ENCODE assay signal across 9 cellular contexts in the genomic region with DNA sequence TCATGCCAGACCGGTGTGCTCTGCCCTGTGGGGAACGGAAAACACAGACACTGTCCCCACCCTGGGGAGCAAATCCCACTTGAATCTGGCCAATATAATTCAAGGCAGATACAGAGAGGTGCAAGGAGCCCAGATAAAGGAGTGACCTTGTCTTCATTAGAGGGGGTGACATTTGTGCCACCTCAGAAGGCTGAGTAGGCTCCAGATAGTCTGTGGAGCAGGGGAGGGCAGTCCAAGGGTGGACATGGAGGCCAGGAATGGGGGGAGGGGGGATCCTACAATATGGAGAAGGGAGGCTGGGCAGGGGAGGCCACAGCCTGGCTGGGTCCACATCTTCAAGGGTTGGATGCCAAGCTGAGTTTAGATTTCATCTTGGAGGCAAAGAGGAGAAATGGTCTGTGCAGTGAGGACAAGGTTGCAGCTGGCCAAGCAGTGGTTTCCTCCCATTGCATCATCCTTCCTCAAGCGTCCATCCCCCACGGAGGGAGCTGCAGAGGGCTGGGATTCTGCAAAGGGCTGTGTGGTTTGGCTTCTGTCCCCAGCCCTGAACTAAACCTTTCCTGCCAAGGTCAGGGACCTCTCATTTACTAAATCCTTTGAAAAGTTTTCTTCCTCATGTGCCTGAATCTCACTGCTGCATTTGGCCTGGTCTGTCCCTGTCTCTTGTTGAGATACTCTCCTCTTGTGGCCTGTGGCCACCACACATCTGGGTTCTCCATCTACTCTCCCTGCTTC.
DNase-seq lines count a peak whose midpoint lies in the region; ATAC-seq and TF ChIP-seq lines count a peak whose summit lies in the region.
"Had no signal": no experiment of that assay in that cellular context is flagged by ENCODE, and none has a peak within 500 bp of the region (broad histone marks: within the 10 kb centered on the region; RNA-seq: fewer than 3 reads in every experiment).

No MANE protein-coding gene starts in this region.

- peaks cover 15% of the 10 kb centered on the region for H3K27me3 Mint-ChIP-seq in HFFc6 (ENCODE audit: insufficient read depth)
- H3K27me3 Mint-ChIP-seq in stimulated activated memory B cell treated with anti-CD40 and anti-IgM and Interleukin-4, amounts not matched to agents 10 μg/mL and 1 μg/mL and 100 μg/mL, for 72 hours = peaks cover 32% of the 10 kb centered on the region
- H3K27me3 Mint-ChIP-seq in natural killer cell (ENCODE audit: low read depth in 2 of 2) = peaks cover 16 to 25% of the 10 kb centered on the region in 2 donors

- no peaks in the 10 kb centered on the region for H3K36me3 Mint-ChIP-seq in HFFc6 (ENCODE audit: low read depth)
- H3K36me3 Mint-ChIP-seq in stimulated activated memory B cell treated with anti-CD40 and anti-IgM and Interleukin-4, amounts not matched to agents 10 μg/mL and 1 μg/mL and 100 μg/mL, for 72 hours = no peaks in the 10 kb centered on the region
- H3K36me3 Mint-ChIP-seq in natural killer cell = no peaks in the 10 kb centered on the region

- DNase-seq in HFFc6 = peak; percentile 52
- peak; percentile 82 for DNase-seq in SW480 (ENCODE audit: low spot score)
- DNase-seq in cardiac septum (ENCODE audit: low spot score) = peak; percentile 92
- DNase-seq in activated CD4-positive, alpha-beta T cell treated with anti-CD3 and anti-CD28 coated beads, Interleukin-2, amount 50 U/mL, for 4 hours = no peak
- no peak for DNase-seq in activated T-cell treated with anti-CD3 and anti-CD28 coated beads for 4 hours
- DNase-seq in cerebellar nuclear complex (lab: John Stamatoyannopoulos, UW) = no peak
- DNase-seq in natural killer cell = no peak
- DNase-seq: activated naive CD8-positive, alpha-beta T cell treated with anti-CD3 and anti-CD28 coated beads, Interleukin-2, amount 10 ng/mL, durations not matched to agents 7 days and 5 days had no signal

- TF ChIP-seq CTCF in HFFc6 (IDR thresholded peaks at IDR 0.05) = no peak
- TF ChIP-seq CTCF in natural killer cell (IDR thresholded peaks at IDR 0.05) = no peak

- H3K4me3 Mint-ChIP-seq in HFFc6 (peak overlapping the region; percentile 0; the same call in 1 of the 2 replicates), natural killer cell (no peak overlapping the region)
- H3K4me3 Mint-ChIP-seq in stimulated activated memory B cell treated with anti-CD40 and anti-IgM and Interleukin-4, amounts not matched to agents 10 μg/mL and 1 μg/mL and 100 μg/mL, for 72 hours = no peak overlapping the region
- H3K4me3 Mint-ChIP-seq: activated naive CD8-positive, alpha-beta T cell treated with anti-CD3 and anti-CD28 coated beads, Interleukin-2, amount 10 ng/mL, durations not matched to agents 7 days and 5 days had no signal

- H3K4me1 Mint-ChIP-seq in HFFc6 (ENCODE audit: low read depth) = peaks cover 47% of the 10 kb centered on the region
- no peaks in the 10 kb centered on the region for H3K4me1 Mint-ChIP-seq in stimulated activated memory B cell treated with anti-CD40 and anti-IgM and Interleukin-4, amounts not matched to agents 10 μg/mL and 1 μg/mL and 100 μg/mL, for 72 hours
- H3K4me1 Mint-ChIP-seq in natural killer cell = no peaks in the 10 kb centered on the region

- no peaks in the 10 kb centered on the region for H3K9me3 Mint-ChIP-seq in HFFc6
- no peaks in the 10 kb centered on the region for H3K9me3 Mint-ChIP-seq in stimulated activated memory B cell treated with anti-CD40 and anti-IgM and Interleukin-4, amounts not matched to agents 10 μg/mL and 1 μg/mL and 100 μg/mL, for 72 hours
- no peaks in the 10 kb centered on the region for H3K9me3 Mint-ChIP-seq in natural killer cell
- H3K9me3 Mint-ChIP-seq: activated naive CD8-positive, alpha-beta T cell treated with anti-CD3 and anti-CD28 coated beads, Interleukin-2, amount 10 ng/mL, durations not matched to agents 7 days and 5 days had no signal

- H3K27ac Mint-ChIP-seq in HFFc6 (peak overlapping the region; percentile 68), natural killer cell (no peak overlapping the region)
- H3K27ac Mint-ChIP-seq in stimulated activated memory B cell treated with anti-CD40 and anti-IgM and Interleukin-4, amounts not matched to agents 10 μg/mL and 1 μg/mL and 100 μg/mL, for 72 hours = no peak overlapping the region
- H3K27ac Mint-ChIP-seq: activated naive CD8-positive, alpha-beta T cell treated with anti-CD3 and anti-CD28 coated beads, Interleukin-2, amount 10 ng/mL, durations not matched to agents 7 days and 5 days had no signal

- ATAC-seq in stimulated activated memory B cell treated with anti-CD40 and anti-IgM and Interleukin-4, amounts not matched to agents 10 μg/mL and 1 μg/mL and 100 μg/mL, for 72 hours = peak; percentile 35
- no peak for ATAC-seq in natural killer cell

- intact Hi-C loops in cardiac septum (cut with DNase I) (no loop called here), natural killer cell (cut with micrococcal nuclease) (no loop called here)

Comparison
In these comparisons a context has a peak if more than half of its experiments do, and no peak if none do; other contexts are left out.
1. DNase-seq: peak in HFFc6 (single experiment), SW480 (single experiment) and cardiac septum (single experiment); none in activated CD4-positive, alpha-beta T cell treated with anti-CD3 and anti-CD28 coated beads, Interleukin-2, amount 50 U/mL, for 4 hours (0 of 2), activated T-cell treated with anti-CD3 and anti-CD28 coated beads for 4 hours (single experiment), cerebellar nuclear complex (0 of 2) and natural killer cell (single experiment).